Comparison of ENCODE assay signal across 8 cellular contexts in genomic region chr4:105060628-105061027, GRCh38.
A peak's percentile ranks its signal among the peaks of the same experiment; 100 is the strongest.
DNase-seq lines count a peak whose midpoint lies in the region; ATAC-seq, FAIRE-seq and TF ChIP-seq lines count a peak whose summit lies in the region.

No MANE protein-coding gene starts in this region.

- WGBS in K562 (ENCODE audit: insufficient coverage, low coverage, missing lambda C conversion rate), result 0% methylated on average over 1 of the region's 1 CpG
- WGBS in stomach, 5 donors, result 29 to 59% (median 53%) methylated on average over 1 of the region's 1 CpG

- H3K9me3 ChIP-seq in HCT116 (ENCODE audit: control insufficient read depth in 1 of 2, insufficient read depth in 1 of 2, low read depth in 1 of 2, low read length in 2 of 2) (no peaks in the 10 kb centered on the region), K562 (replicated peaks; ENCODE audit: control insufficient read depth, insufficient read depth, low read depth, low read length) (no peaks in the 10 kb centered on the region), stomach (no peaks in the 10 kb centered on the region), tibial artery (no peaks in the 10 kb centered on the region), A673 (ENCODE audit: low read depth, low read length, poor library complexity, severe bottlenecking) (no peaks in the 10 kb centered on the region)

- H4K20me1 ChIP-seq in HCT116 (ENCODE audit: insufficient read depth), result no peaks in the 10 kb centered on the region
- no peaks in the 10 kb centered on the region for H4K20me1 ChIP-seq in K562 (replicated peaks; ENCODE audit: control insufficient read depth, insufficient read depth, low read length)

- H3K27ac ChIP-seq in HCT116 (ENCODE audit: low read depth, low read length), result no peak overlapping the region
- H3K27ac ChIP-seq in K562 (ENCODE audit: extremely low read depth, low read depth, low read length), result no peak overlapping the region
- H3K27ac ChIP-seq in stomach, result peak overlapping the region in 2 of 5 donors; percentile 51 to 66
- H3K27ac ChIP-seq in tibial artery, result no peak overlapping the region
- H3K27ac ChIP-seq in A673 (ENCODE audit: low read depth, low read length, poor library complexity, severe bottlenecking), result no peak overlapping the region

- H3K36me3 ChIP-seq in HCT116 (ENCODE audit: control insufficient read depth in 1 of 2, insufficient read depth in 2 of 2, low read length in 2 of 2), result no peaks in the 10 kb centered on the region
- H3K36me3 ChIP-seq in K562 (ENCODE audit: control insufficient read depth, insufficient read depth, low read length), result no peaks in the 10 kb centered on the region
- no peaks in the 10 kb centered on the region for H3K36me3 ChIP-seq in stomach
- H3K36me3 ChIP-seq in tibial artery, result no peaks in the 10 kb centered on the region
- no peaks in the 10 kb centered on the region for H3K36me3 ChIP-seq in A673 (ENCODE audit: insufficient read depth, low read length, poor library complexity, severe bottlenecking)

- no peaks in the 10 kb centered on the region for H3K79me2 ChIP-seq in HCT116 (ENCODE audit: insufficient read depth, low read length)
- H3K79me2 ChIP-seq in K562 (ENCODE audit: control insufficient read depth, insufficient read depth, low read length), result no peaks in the 10 kb centered on the region

- TF ChIP-seq EP300 in K562 (IDR thresholded peaks at IDR 0.05; ENCODE audit: low read length) (no peak), stomach (IDR thresholded peaks at IDR 0.05) (no peak)

- TF ChIP-seq CTCF in HCT116 (IDR thresholded peaks at IDR 0.05 in 2 of 3, conservative IDR thresholded peaks at IDR 0.05 in 1 of 3; ENCODE audit: borderline replicate concordance in 1 of 3, insufficient read depth in 1 of 3, low read depth in 2 of 3, low read length in 2 of 3) (no peak), K562 (IDR thresholded peaks at IDR 0.05 in 2 of 3, conservative IDR thresholded peaks at IDR 0.05 in 1 of 3; ENCODE audit: insufficient read depth in 2 of 3, low read depth in 1 of 3, low read length in 3 of 3) (no peak), stomach (IDR thresholded peaks at IDR 0.05) (no peak), tibial artery (IDR thresholded peaks at IDR 0.05) (no peak), A673 (conservative IDR thresholded peaks at IDR 0.05; ENCODE audit: low read depth, low read length) (no peak)

- H3K4me2 ChIP-seq in HCT116 (ENCODE audit: low read length) (peak overlapping the region; percentile 65), K562 (ENCODE audit: insufficient read depth, low read length) (no peak overlapping the region)

- no peaks in the 10 kb centered on the region for H3K9me1 ChIP-seq in K562 (ENCODE audit: control insufficient read depth, insufficient read depth, low read length)

- intact Hi-C loops in HCT116 (cut with micrococcal nuclease), result no loop called here
- intact Hi-C loops in K562 (cut with micrococcal nuclease), result no loop called here
- intact Hi-C loops in stomach (cut with DNase I; ENCODE audit: low total_unique reads), result no loop called here
- intact Hi-C loops in tibial artery (cut with DNase I; ENCODE audit: low total_unique reads), result no loop called here
- intact Hi-C loops in A673 (cut with micrococcal nuclease; ENCODE audit: unreplicated experiment), result no loop called here

- POLR2A ChIA-PET in HCT116 (lab: Charles Lee), result no interaction called here
- POLR2A ChIA-PET in K562 (lab: Yijun Ruan, JAX), result no interaction called here
- POLR2A ChIA-PET in A673 (lab: Charles Lee; ENCODE audit: low non-redundant PET), result no interaction called here

- CTCF ChIA-PET in HCT116 (lab: Charles Lee), result no interaction called here
- CTCF ChIA-PET in K562 (lab: Yijun Ruan, JAX; ENCODE audit: low intra/inter-chr PET ratio), result interaction anchor here (0.7 kb wide), 1 partner anchor 1109 kb away, joined by 3 read pairs; no protein-coding TSS in a partner anchor
- CTCF ChIA-PET in A673 (lab: Charles Lee), result no interaction called here

- H3K9ac ChIP-seq in HCT116 (ENCODE audit: low read length), result no peak overlapping the region
- H3K9ac ChIP-seq in K562 (ENCODE audit: insufficient read depth in 1 of 2, low read depth in 2 of 2, low read length in 2 of 2), result no peak overlapping the region

- no peak for DNase-seq in HCT116 (ENCODE audit: low read depth, low spot score)
- peak; percentile 99 for DNase-seq in MV-4-11 (lab: John Stamatoyannopoulos, UW)
- no peak for DNase-seq in K562 (ENCODE audit: extremely low read depth in 1 of 4, low spot score in 3 of 4)
- DNase-seq in stimulated activated CD8-positive, alpha-beta memory T cell treated with anti-CD3 and anti-CD28 coated beads, Interleukin-4, amount 100 ng/mL, for 48 hours, result peak; percentile 30
- DNase-seq in stomach, result no peak
- no peak for DNase-seq in tibial artery
- DNase-seq in A673 (ENCODE audit: low spot score), result no peak

- in situ Hi-C loops in K562 (cut with MboI), result no loop called here

- no peaks in the 10 kb centered on the region for H3K9me2 ChIP-seq in HCT116 (ENCODE audit: insufficient read depth)

- peaks cover 0 to 30% of the 10 kb centered on the region in 2 experiments; a peak in 2 of 4 replicates for H3K4me1 ChIP-seq in HCT116 (ENCODE audit: control insufficient read depth in 1 of 2, insufficient read depth in 2 of 2, low read length in 2 of 2)
- peaks cover 0 to 4% of the 10 kb centered on the region in 2 experiments; a peak in 1 of 5 replicates for H3K4me1 ChIP-seq in K562 (replicated peaks in 1 of 2; ENCODE audit: control insufficient read depth in 2 of 2, insufficient read depth in 2 of 2, low read length in 2 of 2)
- peaks cover 0 to 14% (median 9%) of the 10 kb centered on the region in 4 donors for H3K4me1 ChIP-seq in stomach
- H3K4me1 ChIP-seq in tibial artery, result no peaks in the 10 kb centered on the region
- H3K4me1 ChIP-seq in A673 (ENCODE audit: insufficient read depth, low read length, poor library complexity, severe bottlenecking), result peaks cover 18% of the 10 kb centered on the region

- TF ChIP-seq RAD21 in HCT116 (IDR thresholded peaks at IDR 0.05; ENCODE audit: low read depth) (no peak), K562 (CRISPR knock-in tag; conservative IDR thresholded peaks at IDR 0.05 in 1 of 2, IDR thresholded peaks at IDR 0.05 in 1 of 2) (no peak)

- TF ChIP-seq POLR2A in HCT116 (IDR thresholded peaks at IDR 0.05; ENCODE audit: borderline replicate concordance, extremely low read depth, insufficient read depth, insufficient read length), result no peak
- TF ChIP-seq POLR2A in K562 (conservative IDR thresholded peaks at IDR 0.05), result no peak
- no peak for TF ChIP-seq POLR2A in stomach (IDR thresholded peaks at IDR 0.05)

- RAD21 ChIA-PET in HCT116 (lab: Charles Lee; ENCODE audit: low non-redundant PET in 1 of 2, low total read pairs in 2 of 2, uncharacterized antibody in 2 of 2, unreplicated experiment in 2 of 2), result no interaction called here

- BruUV-seq in HCT116 (replicated peaks; lab: Mats Ljungman, UMichigan), result no TSS peak
- no TSS peak for BruUV-seq in K562 (replicated peaks; lab: Mats Ljungman, UMichigan)
- BruUV-seq in A673 (replicated peaks; lab: Mats Ljungman, UMichigan), result no TSS peak

- no peak overlapping the region for H3K4me3 ChIP-seq in HCT116 (replicated peaks in 1 of 2; ENCODE audit: low read depth in 1 of 2, low read length in 2 of 2)
- no peak overlapping the region for H3K4me3 ChIP-seq in K562
- no peak overlapping the region for H3K4me3 ChIP-seq in stomach
- H3K4me3 ChIP-seq in tibial artery, result no peak overlapping the region
- H3K4me3 ChIP-seq in A673 (ENCODE audit: low read depth, low read length, poor library complexity, severe bottlenecking), result no peak overlapping the region

- no peaks in the 10 kb centered on the region for H3K27me3 ChIP-seq in HCT116 (ENCODE audit: insufficient read depth, low read length)
- no peaks in the 10 kb centered on the region for H3K27me3 ChIP-seq in K562 (ENCODE audit: control insufficient read depth in 2 of 2, insufficient read depth in 2 of 2, low read length in 2 of 2)
- H3K27me3 ChIP-seq in stomach, result no peaks in the 10 kb centered on the region
- H3K27me3 ChIP-seq in tibial artery, result no peaks in the 10 kb centered on the region
- H3K27me3 ChIP-seq in A673 (replicated peaks; ENCODE audit: insufficient read depth, low read depth, low read length, poor library complexity), result no peaks in the 10 kb centered on the region

- peak; percentile 89 for ATAC-seq in GM18861 (IDR thresholded peaks at IDR 0.05; ENCODE audit: unreplicated experiment)
- ATAC-seq in HCT116, result peak; percentile 49; the same call in 1 of the 2 replicates
- no peak for ATAC-seq in K562

- H2AFZ ChIP-seq in HCT116 (ENCODE audit: low read depth, low read length, poor library complexity, severe bottlenecking) (peak overlapping the region; percentile 99), K562 (ENCODE audit: low read depth, low read length) (no peak overlapping the region)

- no peak for FAIRE-seq in K562 (lab: Jason Lieb, UNC)

TF ChIP-seq in HCT116, 20 proteins besides CTCF, POLR2A, EP300 and RAD21:
- TF ChIP-seq POLR2AphosphoS5 (IDR thresholded peaks at IDR 0.05; ENCODE audit: low read depth, low read length), result no peak
- no peak for TF ChIP-seq CEBPB (IDR thresholded peaks at IDR 0.05; ENCODE audit: low read depth)
- TF ChIP-seq FOSL1 (IDR thresholded peaks at IDR 0.05; ENCODE audit: low read depth), result no peak

TF ChIP-seq in K562, 482 proteins besides CTCF, POLR2A, EP300 and RAD21 (continues in another document):
- TF ChIP-seq PTTG1 (tag; IDR thresholded peaks at IDR 0.05; ENCODE audit: low read depth) (no peak), SPI1 (IDR thresholded peaks at IDR 0.05; ENCODE audit: borderline replicate concordance, low read depth, low read length) (peak; percentile 47; the same call in 1 of the 2 replicates), CREM (IDR thresholded peaks at IDR 0.05; ENCODE audit: low read depth) (no peak), ZNF324 (CRISPR knock-in tag; IDR thresholded peaks at IDR 0.05) (no peak), ZBTB8A (IDR thresholded peaks at IDR 0.05; ENCODE audit: partially characterized antibody) (no peak), ZBTB33 (CRISPR knock-in tag; IDR thresholded peaks at IDR 0.05) (no peak), RHOXF2B (CRISPR knock-in tag; conservative IDR thresholded peaks at IDR 0.05) (no peak), ZNF445 (CRISPR knock-in tag; IDR thresholded peaks at IDR 0.05; ENCODE audit: low read depth) (no peak), CXXC5 (CRISPR knock-in tag; IDR thresholded peaks at IDR 0.05) (no peak)

Comparison
In these comparisons a context has a peak if more than half of its experiments do, and no peak if none do; other contexts are left out.
1. DNase-seq: peak in MV-4-11 (single experiment) and stimulated activated CD8-positive, alpha-beta memory T cell treated with anti-CD3 and anti-CD28 coated beads, Interleukin-4, amount 100 ng/mL, for 48 hours (single experiment); none in HCT116 (single experiment), K562 (0 of 4), stomach (single experiment), tibial artery (0 of 2) and A673 (single experiment).